In the genomic region with DNA sequence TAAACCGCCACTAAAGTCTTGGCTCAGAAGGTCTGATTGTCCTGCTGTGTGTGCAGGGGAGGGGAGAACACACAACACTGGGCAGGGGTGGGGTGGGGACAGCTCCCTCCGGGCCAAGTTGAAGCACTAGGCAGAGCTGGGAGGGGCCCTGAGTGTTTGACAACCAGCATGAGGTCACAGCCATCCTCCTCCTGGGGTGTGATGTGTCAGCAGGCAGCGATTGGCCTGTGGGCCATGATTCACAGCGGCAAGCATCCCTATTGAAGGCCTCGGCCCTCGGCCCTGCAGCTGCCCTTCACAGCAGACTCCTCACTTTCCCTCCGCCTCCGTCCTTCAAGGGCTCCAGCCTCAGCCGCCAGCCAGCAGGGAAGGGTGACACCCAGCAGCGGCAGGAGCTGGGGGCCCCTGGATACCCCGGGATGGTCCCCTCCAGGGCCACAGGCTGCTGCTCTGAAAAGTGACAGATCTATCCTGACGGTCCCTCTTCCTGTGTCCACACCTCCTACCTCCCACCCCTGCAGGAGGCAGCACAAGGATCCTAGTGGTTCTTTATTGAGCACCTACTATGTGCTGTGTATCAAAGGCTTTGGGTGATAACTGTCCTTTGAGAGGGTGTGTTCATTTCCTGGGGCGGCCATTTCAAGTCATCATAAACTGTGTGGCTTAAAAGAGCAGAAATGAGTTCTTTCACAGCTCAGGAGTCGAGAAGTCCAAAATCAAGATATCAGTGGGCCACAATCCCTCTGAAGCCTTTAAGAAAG, we compare ENCODE assay signal across 9 cellular contexts.
A peak's percentile ranks its signal among the peaks of the same experiment; 100 is the strongest.
DNase-seq lines count a peak whose midpoint lies in the region; ATAC-seq and TF ChIP-seq lines count a peak whose summit lies in the region.
"Had no signal": no experiment of that assay in that cellular context is flagged by ENCODE, and none has a peak within 500 bp of the region (broad histone marks: within the 10 kb centered on the region; RNA-seq: fewer than 3 reads in every experiment).

No MANE protein-coding gene starts in this region.

- H3K4me1 Mint-ChIP-seq in naive thymus-derived CD8-positive, alpha-beta T cell: peaks cover 0 to 2% (median 0%) of the 10 kb centered on the region in 4 donors
- H3K4me1 Mint-ChIP-seq: B cell had no signal

- no peaks in the 10 kb centered on the region for H3K4me1 ChIP-seq in effector memory CD4-positive, alpha-beta T cell (ENCODE audit: control insufficient read depth, insufficient read depth, low read length, poor library complexity, severe bottlenecking)

- H3K27ac Mint-ChIP-seq in naive thymus-derived CD8-positive, alpha-beta T cell: no peak overlapping the region
- H3K27ac Mint-ChIP-seq: B cell had no signal

- H3K27me3 ChIP-seq in effector memory CD4-positive, alpha-beta T cell (replicated peaks; ENCODE audit: control insufficient read depth, insufficient read depth, low read length, poor library complexity, severe bottlenecking): no peaks in the 10 kb centered on the region

- TF ChIP-seq CTCF in fibroblast of villous mesenchyme (IDR thresholded peaks at IDR 0.05; ENCODE audit: insufficient read depth, low read depth, low read length): no peak

- no peaks in the 10 kb centered on the region for H3K36me3 Mint-ChIP-seq in naive thymus-derived CD8-positive, alpha-beta T cell

- H3K9me3 Mint-ChIP-seq in naive thymus-derived CD8-positive, alpha-beta T cell: no peaks in the 10 kb centered on the region

- no peak overlapping the region for H3K4me3 ChIP-seq in fibroblast of villous mesenchyme (ENCODE audit: low read depth, low read length)
- H3K4me3 ChIP-seq in effector memory CD4-positive, alpha-beta T cell (ENCODE audit: insufficient read depth, low read depth, low read length, poor library complexity, severe bottlenecking): no peak overlapping the region

- no peak for ATAC-seq in naive thymus-derived CD8-positive, alpha-beta T cell

- POLR2A ChIA-PET in naive thymus-derived CD8-positive, alpha-beta T cell (lab: Charles Lee): no interaction called here

- H3K4me3 Mint-ChIP-seq in naive thymus-derived CD8-positive, alpha-beta T cell: no peak overlapping the region
- H3K4me3 Mint-ChIP-seq: B cell had no signal

- no peaks in the 10 kb centered on the region for H3K36me3 ChIP-seq in effector memory CD4-positive, alpha-beta T cell (ENCODE audit: control insufficient read depth, insufficient read depth, low read length)

- no peaks in the 10 kb centered on the region for H3K9me3 ChIP-seq in effector memory CD4-positive, alpha-beta T cell (ENCODE audit: control insufficient read depth, low read length)

- DNase-seq in NCI-H146 (lab: John Stamatoyannopoulos, UW) (peak; percentile 48), NCI-H146 treated with DMSO at 0.1 percent for 48 hours (lab: John Stamatoyannopoulos, UW; ENCODE audit: unreplicated experiment) (no peak), RKO (ENCODE audit: low spot score) (peak; percentile 92), fibroblast of villous mesenchyme (ENCODE audit: low read depth) (peak; percentile 90), smooth muscle cell of the brain vasculature (ENCODE audit: low read depth, low spot score) (peak; percentile 84), OCI-M2 (lab: John Stamatoyannopoulos, UW; ENCODE audit: unreplicated experiment) (no peak)
- no peak for DNase-seq in naive thymus-derived CD8-positive, alpha-beta T cell
- no peak for DNase-seq in effector memory CD4-positive, alpha-beta T cell

- peaks cover 0 to 13% (median 10%) of the 10 kb centered on the region in 5 donors for H3K27me3 Mint-ChIP-seq in naive thymus-derived CD8-positive, alpha-beta T cell

- no peak overlapping the region for H3K27ac ChIP-seq in effector memory CD4-positive, alpha-beta T cell (ENCODE audit: insufficient read depth, low read length, poor library complexity, severe bottlenecking)

Comparison
In these comparisons a context has a peak if more than half of its experiments do, and no peak if none do; other contexts are left out.
1. DNase-seq: peak in NCI-H146 (single experiment), RKO (single experiment), fibroblast of villous mesenchyme (single experiment) and smooth muscle cell of the brain vasculature (single experiment); none in NCI-H146 treated with DMSO at 0.1 percent for 48 hours (single experiment), naive thymus-derived CD8-positive, alpha-beta T cell (0 of 10), OCI-M2 (single experiment) and effector memory CD4-positive, alpha-beta T cell (0 of 3).